Comparison of ENCODE assay signal across 32 cellular contexts in genomic region chr18:51427012-51427411, GRCh38.
DNase-seq lines count a peak whose midpoint lies in the region; ATAC-seq, FAIRE-seq and TF ChIP-seq lines count a peak whose summit lies in the region.
"Had no signal": no experiment of that assay in that cellular context is flagged by ENCODE, and none has a peak within 500 bp of the region (broad histone marks: within the 10 kb centered on the region; RNA-seq: fewer than 3 reads in every experiment).

No MANE protein-coding gene starts in this region.

- peaks cover 3% of the 10 kb centered on the region; the same call in 1 of the 3 replicates for H3K9me3 Mint-ChIP-seq in GM23338
- H3K9me3 Mint-ChIP-seq: CD8-positive, alpha-beta T cell had no signal

- H4K20me1 ChIP-seq in GM23338 (replicated peaks; ENCODE audit: insufficient read depth) = no peaks in the 10 kb centered on the region

- no peak overlapping the region for H3K27ac ChIP-seq in GM23338 (ENCODE audit: low read depth)
- peak overlapping the region in 1 of 2 donors; percentile 83 for H3K27ac ChIP-seq in small intestine (ENCODE audit: low read depth in 1 of 2, low read length in 1 of 2)
- H3K27ac ChIP-seq: epithelial cell of prostate, WERI-Rb-1 had no signal

- 5 to 18% (median 14%) methylated on average over 1 of the region's 1 CpG for WGBS in small intestine, 3 donors

- no peaks in the 10 kb centered on the region for H3K36me3 ChIP-seq in GM23338 (ENCODE audit: insufficient read depth)
- no peaks in the 10 kb centered on the region for H3K36me3 ChIP-seq in small intestine (ENCODE audit: control insufficient read depth in 2 of 2, insufficient read depth in 2 of 2, low read length in 2 of 2)
- H3K36me3 ChIP-seq: BE2C, HAP-1, WERI-Rb-1 had no signal

- no peak overlapping the region for H3K4me3 Mint-ChIP-seq in GM23338
- H3K4me3 Mint-ChIP-seq: activated naive CD8-positive, alpha-beta T cell; CD8-positive, alpha-beta T cell; mesothelial cell of epicardium; stimulated activated naive CD8-positive, alpha-beta T cell treated with anti-CD3 and anti-CD28 coated beads, Interleukin-15, amount 100 ng/mL, for 72 hours had no signal

- TF ChIP-seq CTCF in GM23338 (conservative IDR thresholded peaks at IDR 0.05; ENCODE audit: low read depth in 2 of 2) = no peak
- TF ChIP-seq CTCF in epithelial cell of esophagus (IDR thresholded peaks at IDR 0.05; ENCODE audit: insufficient read depth, low read depth, low read length, missing control alignments) = no peak

- peak overlapping the region; percentile 85; the same call in 1 of the 2 replicates for H2AFZ ChIP-seq in GM23338

- H3F3A ChIP-seq in GM23338 (replicated peaks; ENCODE audit: low read depth) = no peaks in the 10 kb centered on the region

- peaks cover 6% of the 10 kb centered on the region for H3K27me3 Mint-ChIP-seq in GM23338 (ENCODE audit: insufficient read depth, low read depth, poor library complexity)

- H3K4me3 ChIP-seq in GM23338 (no peak overlapping the region), epithelial cell of esophagus (ENCODE audit: low read length) (no peak overlapping the region), small intestine (ENCODE audit: low read depth in 1 of 2, low read length in 2 of 2) (no peak overlapping the region)
- H3K4me3 ChIP-seq: GM12878, HAP-1 had no signal

- DNase-seq in GM23338 (ENCODE audit: low spot score) = no peak
- peak; percentile 28 for DNase-seq in OCI-M1 (lab: John Stamatoyannopoulos, UW)
- peak; percentile 60 for DNase-seq in epithelial cell of esophagus (ENCODE audit: low read depth)
- peak; percentile 85 for DNase-seq in small intestine
- no peak for DNase-seq in NCI-H1105 (lab: John Stamatoyannopoulos, UW)
- no peak for DNase-seq in activated CD4-positive, CD25-positive, alpha-beta regulatory T cell treated with anti-CD3 and anti-CD28 coated beads, Interleukin-2, amount 50 U/mL, for 72 hours
- DNase-seq in NCI-H1048 (lab: John Stamatoyannopoulos, UW) = no peak
- DNase-seq: ACHN; activated CD4-positive, alpha-beta T cell treated with anti-CD3 and anti-CD28 coated beads for 48 hours; activated CD8-positive, alpha-beta memory T cell treated with anti-CD3 and anti-CD28 coated beads for 24 hours; activated effector memory CD4-positive, alpha-beta T cell treated with Interleukin-2 at 50 U/mL for 16 hours; activated T-cell treated with anti-CD3 and anti-CD28 coated beads, Interleukin-2, amount 50 U/mL, for 1 hour; BE2C; CD8-positive, alpha-beta T cell; DMS 273 treated with DMSO at 0.1 percent for 48 hours; effector CD4-positive, alpha-beta T cell; glutamatergic neuron; NCI-H1694; NCI-H2171 treated with DMSO at 0.1 percent for 48 hours; NCI-H526; NK-92 treated with Interleukin-12 subunit alpha and Interleukin-12 subunit beta, amount 100 ng/mL, for 24 hours; right cardiac atrium; stimulated activated CD4-positive, alpha-beta T cell treated with anti-CD3 and anti-CD28 coated beads, Interleukin-1b, Interleukin-23, amount 100 ng/mL, for 48 hours; stimulated activated naive CD8-positive, alpha-beta T cell treated with anti-CD3 and anti-CD28 coated beads, Interleukin-15, amount 100 ng/mL, for 72 hours; SW 1271; WERI-Rb-1 had no signal

- H3K4me1 ChIP-seq in GM23338 (ENCODE audit: insufficient read depth) = no peaks in the 10 kb centered on the region
- peaks cover 1 to 6% of the 10 kb centered on the region in 2 donors for H3K4me1 ChIP-seq in small intestine (ENCODE audit: control insufficient read depth in 2 of 2, insufficient read depth in 1 of 2, low read depth in 1 of 2, low read length in 1 of 2)
- H3K4me1 ChIP-seq: BE2C, HAP-1 had no signal

- no peak for ATAC-seq in GM23338
- ATAC-seq: CD8-positive, alpha-beta T cell; GM12878; right cardiac atrium; stimulated activated naive CD8-positive, alpha-beta T cell treated with anti-CD3 and anti-CD28 coated beads, Interleukin-15, amount 100 ng/mL, for 72 hours had no signal

- no peak overlapping the region for H3K27ac Mint-ChIP-seq in GM23338
- H3K27ac Mint-ChIP-seq: activated naive CD8-positive, alpha-beta T cell; CD8-positive, alpha-beta T cell; mesothelial cell of epicardium; stimulated activated naive CD8-positive, alpha-beta T cell treated with anti-CD3 and anti-CD28 coated beads, Interleukin-15, amount 100 ng/mL, for 72 hours had no signal

- no peaks in the 10 kb centered on the region for H3K9me3 ChIP-seq in small intestine (ENCODE audit: control insufficient read depth, low read depth)
- H3K9me3 ChIP-seq: BE2C, HAP-1 had no signal

- H3K27me3 ChIP-seq in GM23338 (ENCODE audit: insufficient read depth) = no peaks in the 10 kb centered on the region
- H3K27me3 ChIP-seq in small intestine (ENCODE audit: control insufficient read depth in 2 of 2, insufficient read depth in 2 of 2, low read length in 2 of 2) = no peaks in the 10 kb centered on the region
- H3K27me3 ChIP-seq: BE2C had no signal

- H3K4me1 Mint-ChIP-seq in GM23338 = peaks cover 8% of the 10 kb centered on the region; the same call in 2 of the 3 replicates
- H3K4me1 Mint-ChIP-seq: stimulated activated naive CD8-positive, alpha-beta T cell treated with anti-CD3 and anti-CD28 coated beads, Interleukin-15, amount 100 ng/mL, for 72 hours had no signal

- no peak overlapping the region for H3K4me2 ChIP-seq in GM23338

- peaks cover 39% of the 10 kb centered on the region for H3K9me2 ChIP-seq in GM23338 (ENCODE audit: insufficient read depth)

- peaks cover 3% of the 10 kb centered on the region for H3K36me3 Mint-ChIP-seq in GM23338 (ENCODE audit: low read depth)
- H3K36me3 Mint-ChIP-seq: activated naive CD8-positive, alpha-beta T cell; CD8-positive, alpha-beta T cell; mesothelial cell of epicardium had no signal

- FAIRE-seq in small intestine (lab: Jason Lieb, UNC) = no peak
- FAIRE-seq: colon, GM12878 had no signal

- no peaks in the 10 kb centered on the region for H3K79me2 ChIP-seq in GM23338 (replicated peaks; ENCODE audit: insufficient read depth)

TF ChIP-seq in GM23338, 12 proteins besides CTCF, POLR2A, EP300 and RAD21:
- TF ChIP-seq ZNF331 (CRISPR knock-in tag; IDR thresholded peaks at IDR 0.05; ENCODE audit: low read depth) = no peak
- TF ChIP-seq STAT1 (IDR thresholded peaks at IDR 0.05; ENCODE audit: unreplicated experiment) = no peak

Comparison
In these comparisons a context has a peak if more than half of its experiments do, and no peak if none do; other contexts are left out.
1. DNase-seq: peak in OCI-M1 (single experiment), epithelial cell of esophagus (single experiment) and small intestine (single experiment); none in GM23338 (single experiment), NCI-H1105 (single experiment), activated CD4-positive, CD25-positive, alpha-beta regulatory T cell treated with anti-CD3 and anti-CD28 coated beads, Interleukin-2, amount 50 U/mL, for 72 hours (single experiment) and NCI-H1048 (single experiment).